Comparison of ENCODE assay signal across 10 cellular contexts in genomic region chr19:535017-535835, GRCh38. TPM values are rescaled to one million over a fixed set of nuclear protein-coding genes. Genes with fewer than 3 reads are reported as not detected.
DNase-seq lines count a peak whose midpoint lies in the region; ATAC-seq and TF ChIP-seq lines count a peak whose summit lies in the region.
"Had no signal": no experiment of that assay in that cellular context is flagged by ENCODE, and none has a peak within 500 bp of the region (broad histone marks: within the 10 kb centered on the region; RNA-seq: fewer than 3 reads in every experiment).

No MANE protein-coding gene starts in this region.

- no peaks in the 10 kb centered on the region for H3K27me3 Mint-ChIP-seq in activated T-cell treated with anti-CD3 and anti-CD28 coated beads, Interleukin-2, amount 50 U/mL, for 72 hours (ENCODE audit: low read depth)
- H3K27me3 Mint-ChIP-seq: IgD-negative memory B cell had no signal

- H3K27ac ChIP-seq in VCaP, result peak overlapping the region; percentile 49

- no peak for ATAC-seq in activated T-cell treated with anti-CD3 and anti-CD28 coated beads, Interleukin-2, amount 50 U/mL, for 72 hours (replicated peaks in 1 of 2)
- no peak for ATAC-seq in stimulated activated effector memory CD8-positive, alpha-beta T cell treated with anti-CD3 and anti-CD28 coated beads, Interleukin-12 subunit alpha, Interleukin-12 subunit beta, amount 100 ng/mL, for 72 hours
- no peak for ATAC-seq in GM21576 (IDR thresholded peaks at IDR 0.05; ENCODE audit: unreplicated experiment)

- H3K4me3 Mint-ChIP-seq in activated T-cell treated with anti-CD3 and anti-CD28 coated beads, Interleukin-2, amount 50 U/mL, for 72 hours, result peak overlapping the region; percentile 17 to 66
- H3K4me3 Mint-ChIP-seq in stimulated activated effector memory CD8-positive, alpha-beta T cell treated with anti-CD3 and anti-CD28 coated beads, Interleukin-12 subunit alpha, Interleukin-12 subunit beta, amount 100 ng/mL, for 72 hours, result peak overlapping the region; percentile 55

- peaks cover 15% of the 10 kb centered on the region for H3K4me1 Mint-ChIP-seq in activated T-cell treated with anti-CD3 and anti-CD28 coated beads, Interleukin-2, amount 50 U/mL, for 72 hours (ENCODE audit: low read depth)
- peaks cover 16% of the 10 kb centered on the region for H3K4me1 Mint-ChIP-seq in stimulated activated effector memory CD8-positive, alpha-beta T cell treated with anti-CD3 and anti-CD28 coated beads, Interleukin-12 subunit alpha, Interleukin-12 subunit beta, amount 100 ng/mL, for 72 hours

- DNase-seq in activated T-cell treated with anti-CD3 and anti-CD28 coated beads, Interleukin-2, amount 50 U/mL, for 72 hours, result no peak
- no peak for DNase-seq in activated T-cell treated with anti-CD3 and anti-CD28 coated beads, Interleukin-2, amount 50 U/mL, for 48 hours
- DNase-seq in glomerular visceral epithelial cell (ENCODE audit: extremely low spot score), result peak; percentile 64
- DNase-seq in stimulated activated effector memory CD8-positive, alpha-beta T cell treated with anti-CD3 and anti-CD28 coated beads, Interleukin-12 subunit alpha, Interleukin-12 subunit beta, amount 100 ng/mL, for 72 hours (ENCODE audit: low spot score in 2 of 2), result no peak
- no peak for DNase-seq in NCI-H1436 (lab: John Stamatoyannopoulos, UW)
- DNase-seq in NCI-H1694 (lab: John Stamatoyannopoulos, UW), result no peak

- peak; percentile 23; the same call in 1 of the 2 replicates for TF ChIP-seq CTCF in VCaP (conservative IDR thresholded peaks at IDR 0.05)

- no peaks in the 10 kb centered on the region for H3K36me3 Mint-ChIP-seq in activated T-cell treated with anti-CD3 and anti-CD28 coated beads, Interleukin-2, amount 50 U/mL, for 72 hours (ENCODE audit: insufficient read depth in 2 of 2)
- H3K36me3 Mint-ChIP-seq in stimulated activated effector memory CD8-positive, alpha-beta T cell treated with anti-CD3 and anti-CD28 coated beads, Interleukin-12 subunit alpha, Interleukin-12 subunit beta, amount 100 ng/mL, for 72 hours, result peaks cover 22% of the 10 kb centered on the region

- no peak overlapping the region for H3K27ac Mint-ChIP-seq in activated T-cell treated with anti-CD3 and anti-CD28 coated beads, Interleukin-2, amount 50 U/mL, for 72 hours
- H3K27ac Mint-ChIP-seq in stimulated activated effector memory CD8-positive, alpha-beta T cell treated with anti-CD3 and anti-CD28 coated beads, Interleukin-12 subunit alpha, Interleukin-12 subunit beta, amount 100 ng/mL, for 72 hours, result peak overlapping the region; percentile 77

- no peaks in the 10 kb centered on the region for H3K9me3 Mint-ChIP-seq in activated T-cell treated with anti-CD3 and anti-CD28 coated beads, Interleukin-2, amount 50 U/mL, for 72 hours
- H3K9me3 Mint-ChIP-seq in stimulated activated effector memory CD8-positive, alpha-beta T cell treated with anti-CD3 and anti-CD28 coated beads, Interleukin-12 subunit alpha, Interleukin-12 subunit beta, amount 100 ng/mL, for 72 hours, result no peaks in the 10 kb centered on the region
- H3K9me3 Mint-ChIP-seq: IgD-negative memory B cell had no signal

RNA-seq across cellular contexts. Expression of gene CDC34, which starts 3.7 kb away (rescaled TPM):
- total RNA-seq in activated T-cell treated with anti-CD3 and anti-CD28 coated beads, Interleukin-2, amount 50 U/mL, for 72 hours, result 10 to 100 TPM; 48.4 to 56.1 TPM

RNA-seq across cellular contexts. Expression of gene GZMM, which starts 8.6 kb away (rescaled TPM):
- total RNA-seq in activated T-cell treated with anti-CD3 and anti-CD28 coated beads, Interleukin-2, amount 50 U/mL, for 72 hours, result 10 to 100 TPM; 23.5 to 31.0 TPM
- total RNA-seq: NCI-H460 had no signal

RNA-seq across cellular contexts. Expression of gene TPGS1, which starts 27.9 kb away (rescaled TPM):
- total RNA-seq in activated T-cell treated with anti-CD3 and anti-CD28 coated beads, Interleukin-2, amount 50 U/mL, for 72 hours, result 10 to 100 TPM; 11.9 to 12.1 TPM

RNA-seq across cellular contexts. Expression of gene BSG, which starts 37.2 kb away (rescaled TPM):
- total RNA-seq in activated T-cell treated with anti-CD3 and anti-CD28 coated beads, Interleukin-2, amount 50 U/mL, for 72 hours, result 100 to 1,000 TPM; 144 to 162 TPM

RNA-seq across cellular contexts. Expression of gene MADCAM1, which starts 38.9 kb away (rescaled TPM):
- total RNA-seq in activated T-cell treated with anti-CD3 and anti-CD28 coated beads, Interleukin-2, amount 50 U/mL, for 72 hours, result under 1 TPM; 0.31 to 0.32 TPM
- total RNA-seq: NCI-H460 had no signal
